In the genomic region with DNA sequence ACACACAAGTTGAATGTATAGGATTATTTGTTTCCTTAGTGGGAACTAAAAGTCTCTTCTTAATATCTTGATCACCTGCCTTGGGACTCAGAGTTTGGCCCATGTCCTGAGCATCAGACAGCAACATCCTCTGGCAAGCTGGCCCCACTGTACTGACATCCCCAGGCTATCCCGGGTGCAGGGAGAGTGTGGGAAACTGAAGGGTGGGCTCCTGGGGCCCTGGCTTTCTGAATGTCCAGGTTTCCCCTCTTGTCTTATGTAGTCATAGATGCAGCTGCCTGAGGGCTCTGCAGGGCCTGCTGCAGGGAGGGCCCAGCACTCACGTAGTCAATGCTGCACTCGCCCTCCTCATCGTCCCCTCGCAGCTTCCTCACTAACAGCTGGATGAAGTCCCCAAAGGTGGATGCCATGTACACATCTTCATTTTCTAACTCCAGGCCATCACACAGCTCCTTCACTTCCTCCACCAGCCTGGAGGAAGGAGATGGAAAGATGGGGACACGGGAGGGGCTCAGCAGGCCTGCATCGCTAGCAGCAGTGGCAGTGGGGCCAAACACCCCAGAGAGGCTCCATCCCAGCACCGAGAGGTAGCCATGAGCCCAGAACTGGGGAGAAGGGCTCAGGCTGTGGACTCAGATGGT, we compare ENCODE assay signal across 26 cellular contexts. TPM values are rescaled to one million over a fixed set of nuclear protein-coding genes. Genes with fewer than 3 reads are reported as not detected.
DNase-seq lines count a peak whose midpoint lies in the region; ATAC-seq and TF ChIP-seq lines count a peak whose summit lies in the region.
"Had no signal": no experiment of that assay in that cellular context is flagged by ENCODE, and none has a peak within 500 bp of the region (broad histone marks: within the 10 kb centered on the region; RNA-seq: fewer than 3 reads in every experiment).

No MANE protein-coding gene starts in this region.

- no peak overlapping the region for H3K4me3 ChIP-seq in adrenal gland
- no peak overlapping the region for H3K4me3 ChIP-seq in lower lobe of right lung
- no peak overlapping the region for H3K4me3 ChIP-seq in transverse colon
- H3K4me3 ChIP-seq in effector memory CD4-positive, alpha-beta T cell (ENCODE audit: insufficient read depth, low read depth, low read length, poor library complexity, severe bottlenecking), result no peak overlapping the region
- H3K4me3 ChIP-seq: left ventricle myocardium inferior had no signal

- H3K4me1 Mint-ChIP-seq in Calu3 (ENCODE audit: low read depth, unreplicated experiment), result no peaks in the 10 kb centered on the region
- H3K4me1 Mint-ChIP-seq: activated CD4-positive, alpha-beta T cell treated with anti-CD3 and anti-CD28 coated beads, Interleukin-2, amount 10 ng/mL, durations not matched to agents 24 days and 14 days; activated naive CD4-positive, alpha-beta T cell treated with anti-CD3 and anti-CD28 coated beads, Interleukin-2, amount 50 U/mL, for 24 hours; mesothelial cell of epicardium had no signal

- DNase-seq in Calu3, result peak; percentile 0
- peak in 4 of 7 donors; percentile 1 to 35 (median 8) for DNase-seq in adrenal gland
- DNase-seq in lower lobe of right lung, result peak; percentile 22
- peak; percentile 9 for DNase-seq in stimulated activated CD8-positive, alpha-beta memory T cell treated with anti-CD3 and anti-CD28 coated beads, Interleukin-4, amount 100 ng/mL, for 48 hours
- DNase-seq in transverse colon, result no peak
- DNase-seq in effector memory CD4-positive, alpha-beta T cell, result no peak
- no peak for DNase-seq in SHP77 treated with DMSO at 0.1 percent for 48 hours (lab: John Stamatoyannopoulos, UW)
- DNase-seq: activated CD4-positive, alpha-beta T cell treated with anti-CD3 and anti-CD28 coated beads, Interleukin-2, amount 10 ng/mL, durations not matched to agents 24 days and 14 days; anterior cingulate cortex; cortex of kidney; GDM1; left ventricle myocardium inferior; naive B cell; NCI-H1105; NCI-H1930; NCI-H526; occipital lobe; SIG-M5; stimulated activated CD4-positive, alpha-beta T cell treated with anti-CD3 and anti-CD28 coated beads, Interleukin-4, amount 100 ng/mL, for 4 hours; stimulated activated naive B cell treated with anti-CD40 and anti-IgM and Interleukin-4, amounts not matched to agents 10 μg/mL and 1 μg/mL and 100 μg/mL, for 72 hours had no signal

- H3K27me3 ChIP-seq in adrenal gland (no peaks in the 10 kb centered on the region), lower lobe of right lung (ENCODE audit: low read depth) (no peaks in the 10 kb centered on the region), transverse colon (peaks cover 13% of the 10 kb centered on the region)
- no peaks in the 10 kb centered on the region for H3K27me3 ChIP-seq in effector memory CD4-positive, alpha-beta T cell (replicated peaks; ENCODE audit: control insufficient read depth, insufficient read depth, low read length, poor library complexity, severe bottlenecking)

- TF ChIP-seq CTCF in Calu3 (IDR thresholded peaks at IDR 0.05; ENCODE audit: unreplicated experiment) (no peak), adrenal gland (IDR thresholded peaks at IDR 0.05) (no peak), lower lobe of right lung (IDR thresholded peaks at IDR 0.05) (no peak), transverse colon (IDR thresholded peaks at IDR 0.05) (no peak)

- 90 to 100% (median 93%) methylated on average over 7 to 8 of the region's 8 CpGs for WGBS in adrenal gland, 4 donors
- 90% methylated on average over 8 of the region's 8 CpGs; no CpG with 5 or more reads in 1 of the 2 donors for WGBS in transverse colon (ENCODE audit: low coverage in 1 of 2), 2 donors

- H3K4me1 ChIP-seq in adrenal gland (replicated peaks in 1 of 2) (no peaks in the 10 kb centered on the region), lower lobe of right lung (peaks cover 5% of the 10 kb centered on the region), transverse colon (peaks cover 0 to 2% (median 0%) of the 10 kb centered on the region in 4 donors)
- H3K4me1 ChIP-seq in effector memory CD4-positive, alpha-beta T cell (ENCODE audit: control insufficient read depth, insufficient read depth, low read length, poor library complexity, severe bottlenecking), result no peaks in the 10 kb centered on the region

- ATAC-seq in lower lobe of right lung, result no peak
- ATAC-seq: HCT116; Panc1; stimulated activated naive B cell treated with anti-CD40 and anti-IgM and Interleukin-4, amounts not matched to agents 10 μg/mL and 1 μg/mL and 100 μg/mL, for 72 hours had no signal

- no peak overlapping the region for H3K27ac ChIP-seq in adrenal gland
- no peak overlapping the region for H3K27ac ChIP-seq in lower lobe of right lung
- no peak overlapping the region for H3K27ac ChIP-seq in transverse colon
- no peak overlapping the region for H3K27ac ChIP-seq in effector memory CD4-positive, alpha-beta T cell (ENCODE audit: insufficient read depth, low read length, poor library complexity, severe bottlenecking)
- H3K27ac ChIP-seq: left ventricle myocardium inferior, VCaP had no signal

- no peak overlapping the region for H3K27ac Mint-ChIP-seq in Calu3 (ENCODE audit: unreplicated experiment)
- H3K27ac Mint-ChIP-seq: activated CD4-positive, alpha-beta T cell treated with anti-CD3 and anti-CD28 coated beads, Interleukin-2, amount 10 ng/mL, durations not matched to agents 24 days and 14 days; activated naive CD4-positive, alpha-beta T cell treated with anti-CD3 and anti-CD28 coated beads, Interleukin-2, amount 50 U/mL, for 24 hours; mesothelial cell of epicardium; naive B cell; stimulated activated naive B cell treated with anti-CD40 and anti-IgM and Interleukin-4, amounts not matched to agents 10 μg/mL and 1 μg/mL and 100 μg/mL, for 72 hours had no signal

- H3K27me3 Mint-ChIP-seq in Calu3 (ENCODE audit: unreplicated experiment), result peaks cover 36% of the 10 kb centered on the region

- no peaks in the 10 kb centered on the region for H3K9me3 Mint-ChIP-seq in Calu3 (ENCODE audit: low read depth, unreplicated experiment)
- H3K9me3 Mint-ChIP-seq: activated CD4-positive, alpha-beta T cell treated with anti-CD3 and anti-CD28 coated beads, Interleukin-2, amount 10 ng/mL, durations not matched to agents 24 days and 14 days; activated naive CD4-positive, alpha-beta T cell treated with anti-CD3 and anti-CD28 coated beads, Interleukin-2, amount 50 U/mL, for 24 hours; mesothelial cell of epicardium; stimulated activated naive B cell treated with anti-CD40 and anti-IgM and Interleukin-4, amounts not matched to agents 10 μg/mL and 1 μg/mL and 100 μg/mL, for 72 hours had no signal

- H3K9me3 ChIP-seq in adrenal gland (replicated peaks in 1 of 3), result no peaks in the 10 kb centered on the region
- H3K9me3 ChIP-seq in lower lobe of right lung, result no peaks in the 10 kb centered on the region
- H3K9me3 ChIP-seq in transverse colon, result no peaks in the 10 kb centered on the region
- no peaks in the 10 kb centered on the region for H3K9me3 ChIP-seq in effector memory CD4-positive, alpha-beta T cell (ENCODE audit: control insufficient read depth, low read length)
- H3K9me3 ChIP-seq: left ventricle myocardium inferior had no signal

- no peak for TF ChIP-seq POLR2A in adrenal gland (IDR thresholded peaks at IDR 0.05)
- no peak for TF ChIP-seq POLR2A in transverse colon (IDR thresholded peaks at IDR 0.05)

- CTCF ChIA-PET in Calu3 (lab: Charles Lee), result interaction anchor here (1.3 kb wide), 1 partner anchor 259 kb away, joined by 3 read pairs; no protein-coding TSS in a partner anchor

- H3K36me3 ChIP-seq in adrenal gland (replicated peaks in 1 of 2) (no peaks in the 10 kb centered on the region), lower lobe of right lung (no peaks in the 10 kb centered on the region), transverse colon (no peaks in the 10 kb centered on the region)
- no peaks in the 10 kb centered on the region for H3K36me3 ChIP-seq in effector memory CD4-positive, alpha-beta T cell (ENCODE audit: control insufficient read depth, insufficient read depth, low read length)
- H3K36me3 ChIP-seq: left ventricle myocardium inferior had no signal

- no TSS peak for BruUV-seq in Calu3 (replicated peaks; lab: Mats Ljungman, UMichigan)

- H3K4me3 Mint-ChIP-seq in Calu3 (ENCODE audit: low read depth, unreplicated experiment), result no peak overlapping the region
- H3K4me3 Mint-ChIP-seq: activated CD4-positive, alpha-beta T cell treated with anti-CD3 and anti-CD28 coated beads, Interleukin-2, amount 10 ng/mL, durations not matched to agents 24 days and 14 days; activated naive CD4-positive, alpha-beta T cell treated with anti-CD3 and anti-CD28 coated beads, Interleukin-2, amount 50 U/mL, for 24 hours; mesothelial cell of epicardium; naive B cell; stimulated activated naive B cell treated with anti-CD40 and anti-IgM and Interleukin-4, amounts not matched to agents 10 μg/mL and 1 μg/mL and 100 μg/mL, for 72 hours had no signal

- no peak for TF ChIP-seq EP300 in transverse colon (IDR thresholded peaks at IDR 0.05; ENCODE audit: low read depth)

- in situ Hi-C loops in transverse colon (cut with MboI; ENCODE audit: low pct_ligation_motif_present in 1 of 4, low pct_unique_long_range_greater_than_20kb in 1 of 4, low sequenced_read_pairs in 3 of 4), result loop anchor here in 2 of 4 donors (10.0 to 25.0 kb wide), 2 partner anchors 250 to 257 kb away; partner anchors contain the start of gene CFAP100 (in 2 of the 2)

- intact Hi-C loops in Calu3 (cut with micrococcal nuclease; ENCODE audit: unreplicated experiment) (no loop called here), adrenal gland (cut with DNase I) (loop anchor here (5.0 to 10.0 kb wide), 2 partner anchors 60 to 227 kb away; no protein-coding TSS in a partner anchor), lower lobe of right lung (cut with DNase I) (no loop called here), transverse colon (cut with DNase I; ENCODE audit: low total_unique reads) (no loop called here)

- H3K36me3 Mint-ChIP-seq in Calu3 (ENCODE audit: insufficient read depth, unreplicated experiment), result no peaks in the 10 kb centered on the region
- H3K36me3 Mint-ChIP-seq: activated naive CD4-positive, alpha-beta T cell treated with anti-CD3 and anti-CD28 coated beads, Interleukin-2, amount 50 U/mL, for 24 hours; mesothelial cell of epicardium; naive B cell; stimulated activated naive B cell treated with anti-CD40 and anti-IgM and Interleukin-4, amounts not matched to agents 10 μg/mL and 1 μg/mL and 100 μg/mL, for 72 hours had no signal

RNA-seq across cellular contexts. Expression of gene ALDH1L1, which starts 42.8 kb away (rescaled TPM):
- 4.4 and 11.2 TPM in 2 replicates for total RNA-seq in Calu3 (2022)
- 100 to 1,000 TPM in 3 of 8 donors, 10 to 100 TPM in 5; 20.1 to 136 (median 82.3) TPM for total RNA-seq in adrenal gland
- 10 to 100 TPM; 19.3 to 34.0 (median 22.0) TPM for polyA plus RNA-seq in adrenal gland
- 2.8 TPM for total RNA-seq in lower lobe of right lung
- total RNA-seq in transverse colon, result 10 to 100 TPM in 2 of 4 donors, 1 to 10 TPM in 2; 5.9 to 32.2 (median 16.1) TPM
- total RNA-seq: activated CD4-positive, alpha-beta T cell treated with anti-CD3 and anti-CD28 coated beads, Interleukin-2, amount 10 ng/mL, durations not matched to agents 24 days and 14 days; fibroblast of lung had no signal
- polyA plus RNA-seq: fibroblast of lung had no signal

RNA-seq across cellular contexts. Expression of gene SLC41A3, which starts 53.7 kb away (rescaled TPM):
- 69.6 and 101 TPM in 2 replicates for total RNA-seq in Calu3 (2022)
- 100 to 1,000 TPM in 3 of 8 donors, 10 to 100 TPM in 5; 61.0 to 140 (median 97.1) TPM for total RNA-seq in adrenal gland
- polyA plus RNA-seq in adrenal gland, result 10 to 100 TPM; 40.8 to 51.3 (median 48.9) TPM
- total RNA-seq in lower lobe of right lung, result 36.2 TPM
- total RNA-seq in transverse colon, result 10 to 100 TPM; 22.7 to 41.5 (median 29.1) TPM

Comparison
In these comparisons a context has a peak if more than half of its experiments do, and no peak if none do; other contexts are left out.
1. DNase-seq: peak in Calu3 (single experiment), adrenal gland (4 of 7), lower lobe of right lung (single experiment) and stimulated activated CD8-positive, alpha-beta memory T cell treated with anti-CD3 and anti-CD28 coated beads, Interleukin-4, amount 100 ng/mL, for 48 hours (single experiment); none in transverse colon (single experiment), effector memory CD4-positive, alpha-beta T cell (0 of 3) and SHP77 treated with DMSO at 0.1 percent for 48 hours (single experiment).
2. intact Hi-C loops: an anchor here in adrenal gland (5.0 to 10.0 kb wide); none called in Calu3, lower lobe of right lung and transverse colon.